26 cellular contexts compared by ENCODE assay signal in the genomic region with DNA sequence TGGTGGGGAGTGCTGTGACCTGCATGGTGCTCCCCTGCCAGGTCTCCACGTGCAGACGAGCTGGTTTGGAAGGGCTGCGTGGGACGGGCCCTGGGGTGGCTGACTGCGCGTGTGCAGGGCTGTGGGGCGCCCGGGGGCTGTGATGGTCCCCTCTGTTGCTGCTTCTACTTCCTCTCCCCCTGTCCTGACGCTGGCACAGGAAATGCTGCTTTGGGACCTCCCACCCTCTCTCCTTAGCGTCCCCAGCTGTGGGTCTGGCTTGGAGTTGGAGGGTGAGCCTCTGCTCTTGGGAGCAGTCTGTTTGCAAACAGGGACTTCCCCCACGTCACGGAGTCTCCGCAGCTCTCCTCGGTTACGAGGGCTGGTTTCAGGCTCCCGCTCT. TPM values are rescaled to one million over a fixed set of nuclear protein-coding genes. Genes with fewer than 3 reads are reported as not detected.
DNase-seq lines count a peak whose midpoint lies in the region; ATAC-seq and TF ChIP-seq lines count a peak whose summit lies in the region.
"Had no signal": no experiment of that assay in that cellular context is flagged by ENCODE, and none has a peak within 500 bp of the region (broad histone marks: within the 10 kb centered on the region; RNA-seq: fewer than 3 reads in every experiment).

No MANE protein-coding gene starts in this region.

- no peak for DNase-seq in HFFc6
- DNase-seq in NB4 (ENCODE audit: low read depth), result peak; percentile 71
- no peak for DNase-seq in endothelial cell (ENCODE audit: low spot score)
- DNase-seq in prostate gland (ENCODE audit: low spot score), result no peak
- DNase-seq in NCI-H1092 (lab: John Stamatoyannopoulos, UW), result no peak
- no peak for DNase-seq in T-helper 1 cell
- DNase-seq: activated naive CD4-positive, alpha-beta T cell treated with anti-CD3 and anti-CD28 coated beads, Interleukin-2, amount 50 U/mL, for 16 hours; CD8-positive, alpha-beta memory T cell; effector CD4-positive, alpha-beta T cell; gastrocnemius medialis; HCEC 1CT; KG1; kidney glomerular epithelial cell; mesenchymal stem cell; naive B cell; NCI-H1048; NCI-H1930; NCI-H2227 treated with DMSO at 0.1 percent for 48 hours; NCI-H748 treated with DMSO at 0.1 percent for 48 hours; SHP77; stimulated activated CD4-positive, alpha-beta T cell treated with anti-CD3 and anti-CD28 coated beads, Interleukin-2, amount 100 ng/mL, for 24 hours; thyroid gland had no signal

- no peaks in the 10 kb centered on the region for H3K9me3 Mint-ChIP-seq in HFFc6
- H3K9me3 Mint-ChIP-seq in endothelial cell (ENCODE audit: unreplicated experiment), result no peaks in the 10 kb centered on the region
- H3K9me3 Mint-ChIP-seq: CD8-positive, alpha-beta memory T cell; naive B cell; stimulated activated memory B cell treated with anti-CD40 and anti-IgM and Interleukin-4, amounts not matched to agents 10 μg/mL and 1 μg/mL and 100 μg/mL, for 72 hours had no signal

- peaks cover 0 to 16% of the 10 kb centered on the region in 2 donors for H3K36me3 ChIP-seq in prostate gland

- H3K9me3 ChIP-seq in prostate gland, result no peaks in the 10 kb centered on the region
- H3K9me3 ChIP-seq: gastrocnemius medialis, thyroid gland had no signal

- ATAC-seq in HG03354 (IDR thresholded peaks at IDR 0.05; ENCODE audit: poor library complexity, severe bottlenecking, unreplicated experiment), result no peak
- ATAC-seq in HG02759 (IDR thresholded peaks at IDR 0.05; ENCODE audit: unreplicated experiment), result no peak
- ATAC-seq: stimulated activated memory B cell treated with anti-CD40 and anti-IgM and Interleukin-4, amounts not matched to agents 10 μg/mL and 1 μg/mL and 100 μg/mL, for 72 hours had no signal

- WGBS in prostate gland, result 56% methylated on average over 15 of the region's 16 CpGs

- no peaks in the 10 kb centered on the region; the same call in 1 of the 2 replicates for H3K36me3 Mint-ChIP-seq in HFFc6 (ENCODE audit: low read depth)
- peaks cover 9% of the 10 kb centered on the region for H3K36me3 Mint-ChIP-seq in endothelial cell (ENCODE audit: low read depth, unreplicated experiment)
- H3K36me3 Mint-ChIP-seq: naive B cell had no signal

- H3K27me3 Mint-ChIP-seq in HFFc6 (ENCODE audit: insufficient read depth) (peaks cover 36% of the 10 kb centered on the region), endothelial cell (ENCODE audit: unreplicated experiment) (peaks cover 5% of the 10 kb centered on the region)
- H3K27me3 Mint-ChIP-seq: CD8-positive, alpha-beta memory T cell; naive B cell; stimulated activated memory B cell treated with anti-CD40 and anti-IgM and Interleukin-4, amounts not matched to agents 10 μg/mL and 1 μg/mL and 100 μg/mL, for 72 hours had no signal

- TF ChIP-seq CTCF in HFFc6 (IDR thresholded peaks at IDR 0.05) (no peak), NB4 (IDR thresholded peaks at IDR 0.05; ENCODE audit: low read depth, low read length) (no peak), endothelial cell (IDR thresholded peaks at IDR 0.05; ENCODE audit: unreplicated experiment) (no peak), prostate gland (IDR thresholded peaks at IDR 0.05) (no peak)

- peak overlapping the region; percentile 23; the same call in 1 of the 2 replicates for H3K27ac Mint-ChIP-seq in HFFc6
- H3K27ac Mint-ChIP-seq in endothelial cell (ENCODE audit: unreplicated experiment), result no peak overlapping the region
- H3K27ac Mint-ChIP-seq: stimulated activated memory B cell treated with anti-CD40 and anti-IgM and Interleukin-4, amounts not matched to agents 10 μg/mL and 1 μg/mL and 100 μg/mL, for 72 hours had no signal

- H3K4me3 ChIP-seq in NB4 (ENCODE audit: low read depth, low read length), result no peak overlapping the region
- no peak overlapping the region for H3K4me3 ChIP-seq in prostate gland
- H3K4me3 ChIP-seq: gastrocnemius medialis, skin epidermis, thyroid gland had no signal

- H3K4me3 Mint-ChIP-seq in HFFc6 (no peak overlapping the region), endothelial cell (ENCODE audit: unreplicated experiment) (peak overlapping the region; percentile 59)
- H3K4me3 Mint-ChIP-seq: CD8-positive, alpha-beta memory T cell; stimulated activated memory B cell treated with anti-CD40 and anti-IgM and Interleukin-4, amounts not matched to agents 10 μg/mL and 1 μg/mL and 100 μg/mL, for 72 hours had no signal

- intact Hi-C loops in prostate gland (cut with DNase I), result no loop called here

- peak overlapping the region; percentile 67 to 88 for H3K27ac ChIP-seq in prostate gland
- H3K27ac ChIP-seq: gastrocnemius medialis, thyroid gland had no signal

- H3K4me1 ChIP-seq in prostate gland (replicated peaks), result peaks cover 33% of the 10 kb centered on the region
- H3K4me1 ChIP-seq: gastrocnemius medialis, thyroid gland had no signal

- H3K27me3 ChIP-seq in prostate gland (replicated peaks; ENCODE audit: insufficient read depth), result no peaks in the 10 kb centered on the region
- H3K27me3 ChIP-seq: gastrocnemius medialis, thyroid gland had no signal

- TF ChIP-seq POLR2A in NB4 (IDR thresholded peaks at IDR 0.05; ENCODE audit: extremely low read depth, insufficient read length) (no peak), prostate gland (IDR thresholded peaks at IDR 0.05) (no peak)

- H3K4me1 Mint-ChIP-seq in HFFc6 (ENCODE audit: low read depth) (no peaks in the 10 kb centered on the region), endothelial cell (ENCODE audit: unreplicated experiment) (peaks cover 3% of the 10 kb centered on the region)

RNA-seq across cellular contexts. Expression of a gene that starts 35.2 kb away (rescaled TPM):
- total RNA-seq in HFFc6 (2021; fragmentation: NEBNext Ultra II Directional; extraction: Animal tissue kit (Norgen Biotek cat#: 25700)), result 10 to 100 TPM; 72.0 to 88.3 (median 83.2) TPM
- total RNA-seq in endothelial cell (ENCODE audit: unreplicated experiment) (180 TPM), prostate gland (100 to 1,000 TPM in 1 of 2 donors, 10 to 100 TPM in 1; 86.3 to 168 TPM)

RNA-seq across cellular contexts. Expression of a gene that starts 35.3 kb away (rescaled TPM):
- total RNA-seq in HFFc6 (2021; fragmentation: NEBNext Ultra II Directional; extraction: Animal tissue kit (Norgen Biotek cat#: 25700)), result 10 to 100 TPM; 23.7 to 31.5 (median 26.4) TPM
- 25.6 TPM for total RNA-seq in endothelial cell (ENCODE audit: unreplicated experiment)
- 10 to 100 TPM; 16.4 to 24.9 TPM for total RNA-seq in prostate gland

RNA-seq across cellular contexts. Expression of a gene that starts 52.7 kb away (rescaled TPM):
- total RNA-seq in HFFc6 (2021; fragmentation: NEBNext Ultra II Directional; extraction: Animal tissue kit (Norgen Biotek cat#: 25700)), result 100 to 1,000 TPM in 1 of 6 experiments, 10 to 100 TPM in 5; 77.9 to 118 (median 82.5) TPM
- total RNA-seq in endothelial cell (ENCODE audit: unreplicated experiment) (70.0 TPM), prostate gland (100 to 1,000 TPM; 205 to 349 TPM)

RNA-seq across cellular contexts. Expression of a gene that starts 56.3 kb away (rescaled TPM):
- 100 to 1,000 TPM; 140 to 177 (median 152) TPM for total RNA-seq in HFFc6 (2021; fragmentation: NEBNext Ultra II Directional; extraction: Animal tissue kit (Norgen Biotek cat#: 25700))
- total RNA-seq in endothelial cell (ENCODE audit: unreplicated experiment) (78.8 TPM), prostate gland (100 to 1,000 TPM; 118 to 170 TPM)
